Comparison of ENCODE assay signal across 8 cellular contexts in genomic region chr11:14892036-14892556, GRCh38. TPM values are rescaled to one million over a fixed set of nuclear protein-coding genes. Genes with fewer than 3 reads are reported as not detected.
DNase-seq lines count a peak whose midpoint lies in the region; ATAC-seq and TF ChIP-seq lines count a peak whose summit lies in the region.

TSS of gene CYP2R1 (minus strand) at chr11:14892231. CDS start at chr11:14892205, 26 bp downstream.

- WGBS in right lobe of liver (ENCODE audit: insufficient coverage, low coverage, low lambda C conversion rate, missing lambda C conversion rate) = 0% methylated on average over 12 of the region's 36 CpGs

- no peaks in the 10 kb centered on the region for H3K9me3 ChIP-seq in right lobe of liver

- H3K27ac ChIP-seq in right lobe of liver = peak within 1 kb of the TSS; percentile 84 to 93 (median 90)

- TF ChIP-seq POLR2A in right lobe of liver (IDR thresholded peaks at IDR 0.05) = peak; percentile 76

- no peaks in the 10 kb centered on the region for H3K36me3 ChIP-seq in right lobe of liver

- peak; percentile 96 for DNase-seq in CD1c-positive myeloid dendritic cell (ENCODE audit: extremely low spot score)
- DNase-seq in NCI-H774 (lab: John Stamatoyannopoulos, UW) = peak; percentile 97
- DNase-seq in activated CD4-positive, alpha-beta T cell treated with anti-CD3 and anti-CD28 coated beads, Interleukin-2, amount 50 U/mL, for 48 hours = peak; percentile 88 to 93
- DNase-seq in dermis microvascular lymphatic vessel endothelial cell (ENCODE audit: low read depth in 2 of 2) = peak; percentile 93 to 97
- DNase-seq in right lobe of liver = peak; percentile 97 to 99 (median 98)
- peak; percentile 81 to 89 for DNase-seq in stimulated activated CD4-positive, alpha-beta T cell treated with anti-CD3 and anti-CD28 coated beads, Interleukin-4, amount 100 ng/mL, for 4 hours

- ATAC-seq in GM19438 (IDR thresholded peaks at IDR 0.05; ENCODE audit: low read depth, unreplicated experiment) (peak; percentile 96), HG03571 (IDR thresholded peaks at IDR 0.05; ENCODE audit: unreplicated experiment) (peak; percentile 95), right lobe of liver (peak; percentile 93 to 99 (median 96))

- H3K27me3 ChIP-seq in right lobe of liver = no peaks in the 10 kb centered on the region

- no peak for TF ChIP-seq CTCF in right lobe of liver (IDR thresholded peaks at IDR 0.05)

- peaks cover 0 to 6% (median 2%) of the 10 kb centered on the region in 4 donors for H3K4me1 ChIP-seq in right lobe of liver

- peak within 1 kb of the TSS; percentile 63 to 67 (median 64) for H3K4me3 ChIP-seq in right lobe of liver

- intact Hi-C loops in right lobe of liver (cut with DNase I) = loop anchor here in 1 of 2 donors (10.0 kb wide), 1 partner anchor 367 kb away; the partner anchor contains the start of gene PSMA1

RNA-seq across cellular contexts. Expression of gene CYP2R1, which starts in this region (rescaled TPM):
- total RNA-seq in dermis microvascular lymphatic vessel endothelial cell (6.8 and 9.0 TPM in 2 replicates), right lobe of liver (10 to 100 TPM in 1 of 6 experiments, 1 to 10 TPM in 5; 4.3 to 11.6 (median 6.3) TPM)

Comparison
In these comparisons a context has a peak if more than half of its experiments do, and no peak if none do; other contexts are left out.
1. Peak in every context shown above with its lines: DNase-seq, ATAC-seq, H3K4me3 ChIP-seq and H3K27ac ChIP-seq.